In genomic region chr1:100277866-100278265, GRCh38 we compare ENCODE assay signal across 14 cellular contexts. TPM values are rescaled to one million over a fixed set of nuclear protein-coding genes. Genes with fewer than 3 reads are reported as not detected.
DNase-seq lines count a peak whose midpoint lies in the region; ATAC-seq and TF ChIP-seq lines count a peak whose summit lies in the region.
"Had no signal": no experiment of that assay in that cellular context is flagged by ENCODE, and none has a peak within 500 bp of the region (broad histone marks: within the 10 kb centered on the region; RNA-seq: fewer than 3 reads in every experiment).

No MANE protein-coding gene starts in this region.

- H3K27ac ChIP-seq in MM.1S (ENCODE audit: low read length) (no peak overlapping the region), foreskin keratinocyte (no peak overlapping the region), osteoblast (ENCODE audit: low read depth, low read length) (no peak overlapping the region)
- H3K27ac ChIP-seq: neutrophil, skin epidermis had no signal

- DNase-seq in activated CD8-positive, alpha-beta memory T cell treated with anti-CD3 and anti-CD28 coated beads, Interleukin-2, amount 10 ng/mL, durations not matched to agents 7 days and 5 days: no peak
- DNase-seq in activated CD8-positive, alpha-beta memory T cell treated with anti-CD3 and anti-CD28 coated beads for 24 hours: no peak
- DNase-seq in MM.1S (peak; percentile 10), foreskin keratinocyte (no peak), osteoblast (ENCODE audit: insufficient read length, low spot score, missing footprints) (no peak), Right ventricle myocardium inferior (ENCODE audit: missing footprints) (no peak)
- peak; percentile 33 for DNase-seq in activated CD4-positive, alpha-beta T cell treated with anti-CD3 and anti-CD28 coated beads, Interleukin-2, amount 10 ng/mL, durations not matched to agents 7 days and 5 days
- DNase-seq: left ventricle myocardium inferior, NCI-H187, NCI-H82 had no signal

- H2AFZ ChIP-seq in MM.1S (ENCODE audit: low read length) (no peak overlapping the region), osteoblast (ENCODE audit: low read length) (no peak overlapping the region)

- no peaks in the 10 kb centered on the region for H4K20me1 ChIP-seq in MM.1S (ENCODE audit: insufficient read depth, low read length)
- H4K20me1 ChIP-seq in osteoblast (ENCODE audit: insufficient read depth, low read length): peaks cover 4% of the 10 kb centered on the region

- H3K4me1 Mint-ChIP-seq in activated CD8-positive, alpha-beta memory T cell treated with anti-CD3 and anti-CD28 coated beads, Interleukin-2, amount 10 ng/mL, durations not matched to agents 7 days and 5 days: peaks cover 24% of the 10 kb centered on the region
- peaks cover 30% of the 10 kb centered on the region for H3K4me1 Mint-ChIP-seq in activated CD4-positive, alpha-beta T cell treated with anti-CD3 and anti-CD28 coated beads, Interleukin-2, amount 10 ng/mL, durations not matched to agents 7 days and 5 days

- H3K4me2 ChIP-seq in MM.1S (ENCODE audit: low read depth, low read length): no peak overlapping the region
- no peak overlapping the region for H3K4me2 ChIP-seq in osteoblast (ENCODE audit: insufficient read depth, low read length)

- no peaks in the 10 kb centered on the region for H3K9me3 ChIP-seq in MM.1S (replicated peaks; ENCODE audit: insufficient read depth, low read length)
- H3K9me3 ChIP-seq in osteoblast (ENCODE audit: low read depth, low read length): no peaks in the 10 kb centered on the region
- H3K9me3 ChIP-seq: left ventricle myocardium inferior, neutrophil had no signal

- H3K4me3 Mint-ChIP-seq in activated CD8-positive, alpha-beta memory T cell treated with anti-CD3 and anti-CD28 coated beads, Interleukin-2, amount 10 ng/mL, durations not matched to agents 7 days and 5 days: no peak overlapping the region
- H3K4me3 Mint-ChIP-seq in activated CD4-positive, alpha-beta T cell treated with anti-CD3 and anti-CD28 coated beads, Interleukin-2, amount 10 ng/mL, durations not matched to agents 7 days and 5 days: no peak overlapping the region
- H3K4me3 Mint-ChIP-seq: type B pancreatic cell had no signal

- no peak for TF ChIP-seq CTCF in MM.1S (IDR thresholded peaks at IDR 0.05; ENCODE audit: low read length)
- TF ChIP-seq CTCF in foreskin keratinocyte (conservative IDR thresholded peaks at IDR 0.05): peak; percentile 32
- TF ChIP-seq CTCF in osteoblast (IDR thresholded peaks at IDR 0.05; ENCODE audit: extremely low read depth, low read depth, low read length): no peak

- no peak overlapping the region for H3K27ac Mint-ChIP-seq in activated CD8-positive, alpha-beta memory T cell treated with anti-CD3 and anti-CD28 coated beads, Interleukin-2, amount 10 ng/mL, durations not matched to agents 7 days and 5 days
- H3K27ac Mint-ChIP-seq in activated CD4-positive, alpha-beta T cell treated with anti-CD3 and anti-CD28 coated beads, Interleukin-2, amount 10 ng/mL, durations not matched to agents 7 days and 5 days: no peak overlapping the region
- H3K27ac Mint-ChIP-seq: type B pancreatic cell had no signal

- H3K9me3 Mint-ChIP-seq in activated CD8-positive, alpha-beta memory T cell treated with anti-CD3 and anti-CD28 coated beads, Interleukin-2, amount 10 ng/mL, durations not matched to agents 7 days and 5 days (ENCODE audit: low read depth): no peaks in the 10 kb centered on the region
- H3K9me3 Mint-ChIP-seq in activated CD4-positive, alpha-beta T cell treated with anti-CD3 and anti-CD28 coated beads, Interleukin-2, amount 10 ng/mL, durations not matched to agents 7 days and 5 days: no peaks in the 10 kb centered on the region
- H3K9me3 Mint-ChIP-seq: type B pancreatic cell had no signal

- H3K79me2 ChIP-seq in MM.1S (ENCODE audit: low read length) (no peaks in the 10 kb centered on the region; the same call in 1 of the 2 replicates), osteoblast (ENCODE audit: insufficient read depth, low read length) (peaks cover 12% of the 10 kb centered on the region)

- H3K4me3 ChIP-seq in MM.1S (ENCODE audit: low read length) (no peak overlapping the region), osteoblast (ENCODE audit: insufficient read depth, low read length) (no peak overlapping the region)
- H3K4me3 ChIP-seq: left ventricle myocardium inferior, skin epidermis had no signal

- H3K4me1 ChIP-seq in MM.1S (ENCODE audit: low read length) (no peaks in the 10 kb centered on the region), foreskin keratinocyte (no peaks in the 10 kb centered on the region), osteoblast (ENCODE audit: insufficient read depth, low read length) (no peaks in the 10 kb centered on the region)

- H3K36me3 ChIP-seq in MM.1S (replicated peaks; ENCODE audit: insufficient read depth, low read length): no peaks in the 10 kb centered on the region
- peaks cover 70% of the 10 kb centered on the region for H3K36me3 ChIP-seq in osteoblast (ENCODE audit: insufficient read depth, low read length)

- peak; percentile 47 for ATAC-seq in activated CD8-positive, alpha-beta memory T cell treated with anti-CD3 and anti-CD28 coated beads, Interleukin-2, amount 10 ng/mL, durations not matched to agents 7 days and 5 days
- ATAC-seq in foreskin keratinocyte (peak; percentile 39), Right ventricle myocardium inferior (no peak), GM18870 (IDR thresholded peaks at IDR 0.05; ENCODE audit: unreplicated experiment) (no peak)

- POLR2A ChIA-PET in activated CD4-positive, alpha-beta T cell treated with anti-CD3 and anti-CD28 coated beads, Interleukin-2, amount 10 ng/mL, durations not matched to agents 7 days and 5 days (lab: Charles Lee): interaction anchor here (0.6 kb wide), 1 partner anchor 114 kb away, joined by 7 read pairs; no protein-coding TSS in a partner anchor

- no peaks in the 10 kb centered on the region for H3K9me2 ChIP-seq in MM.1S (replicated peaks; ENCODE audit: insufficient read depth, low read length)

- intact Hi-C loops in Right ventricle myocardium inferior (cut with DNase I): no loop called here

- H3K9ac ChIP-seq in MM.1S (ENCODE audit: low read length): no peak overlapping the region

- H3F3A ChIP-seq in MM.1S (ENCODE audit: insufficient read depth, low read length): no peaks in the 10 kb centered on the region

- CTCF ChIA-PET in activated CD8-positive, alpha-beta memory T cell treated with anti-CD3 and anti-CD28 coated beads, Interleukin-2, amount 10 ng/mL, durations not matched to agents 7 days and 5 days (lab: Charles Lee): interaction anchor here (1.1 to 2.3 kb wide), 2 partner anchors 8 to 183 kb away, joined by 3 to 5 read pairs; no protein-coding TSS in a partner anchor
- CTCF ChIA-PET in activated CD4-positive, alpha-beta T cell treated with anti-CD3 and anti-CD28 coated beads, Interleukin-2, amount 10 ng/mL, durations not matched to agents 7 days and 5 days (lab: Charles Lee): no interaction called here

- no peaks in the 10 kb centered on the region for H3K27me3 ChIP-seq in MM.1S (replicated peaks; ENCODE audit: insufficient read depth, low read length)
- no peaks in the 10 kb centered on the region for H3K27me3 ChIP-seq in foreskin keratinocyte
- H3K27me3 ChIP-seq in osteoblast (ENCODE audit: insufficient read depth, low read length): no peaks in the 10 kb centered on the region
- H3K27me3 ChIP-seq: neutrophil had no signal

- H3K36me3 Mint-ChIP-seq in activated CD8-positive, alpha-beta memory T cell treated with anti-CD3 and anti-CD28 coated beads, Interleukin-2, amount 10 ng/mL, durations not matched to agents 7 days and 5 days: peaks cover 72% of the 10 kb centered on the region
- peaks cover 64% of the 10 kb centered on the region for H3K36me3 Mint-ChIP-seq in activated CD4-positive, alpha-beta T cell treated with anti-CD3 and anti-CD28 coated beads, Interleukin-2, amount 10 ng/mL, durations not matched to agents 7 days and 5 days (ENCODE audit: low read depth)

- no peaks in the 10 kb centered on the region for H3K27me3 Mint-ChIP-seq in activated CD8-positive, alpha-beta memory T cell treated with anti-CD3 and anti-CD28 coated beads, Interleukin-2, amount 10 ng/mL, durations not matched to agents 7 days and 5 days
- H3K27me3 Mint-ChIP-seq in activated CD4-positive, alpha-beta T cell treated with anti-CD3 and anti-CD28 coated beads, Interleukin-2, amount 10 ng/mL, durations not matched to agents 7 days and 5 days: no peaks in the 10 kb centered on the region
- H3K27me3 Mint-ChIP-seq: type B pancreatic cell had no signal

RNA-seq across cellular contexts. Expression of gene RTCA, which starts 11.8 kb away (rescaled TPM):
- total RNA-seq in activated CD8-positive, alpha-beta memory T cell treated with anti-CD3 and anti-CD28 coated beads, Interleukin-2, amount 10 ng/mL, durations not matched to agents 7 days and 5 days: 10 to 100 TPM; 67.4 to 67.9 TPM
- total RNA-seq in activated CD4-positive, alpha-beta T cell treated with anti-CD3 and anti-CD28 coated beads, Interleukin-2, amount 10 ng/mL, durations not matched to agents 7 days and 5 days: 10 to 100 TPM; 48.2 to 50.6 TPM
- 36.3 and 40.7 TPM in 2 replicates for total RNA-seq in foreskin keratinocyte
- polyA plus RNA-seq in foreskin keratinocyte: 32.8 and 33.9 TPM in 2 replicates
- total RNA-seq in osteoblast: 31.2 and 38.7 TPM in 2 replicates
- 46.2 TPM for total RNA-seq in Right ventricle myocardium inferior

RNA-seq across cellular contexts. Expression of gene DBT, which starts 28.2 kb away (rescaled TPM):
- total RNA-seq in activated CD8-positive, alpha-beta memory T cell treated with anti-CD3 and anti-CD28 coated beads, Interleukin-2, amount 10 ng/mL, durations not matched to agents 7 days and 5 days: 10 to 100 TPM; 11.2 to 13.2 TPM
- total RNA-seq in activated CD4-positive, alpha-beta T cell treated with anti-CD3 and anti-CD28 coated beads, Interleukin-2, amount 10 ng/mL, durations not matched to agents 7 days and 5 days: 10 to 100 TPM; 10.3 to 10.7 TPM
- total RNA-seq in foreskin keratinocyte (9.6 and 10.5 TPM in 2 replicates), osteoblast (6.9 and 8.0 TPM in 2 replicates), Right ventricle myocardium inferior (30.6 TPM)
- 1.8 and 2.2 TPM in 2 replicates for polyA plus RNA-seq in foreskin keratinocyte

Comparison
In these comparisons a context has a peak if more than half of its experiments do, and no peak if none do; other contexts are left out.
1. ATAC-seq: peak in activated CD8-positive, alpha-beta memory T cell treated with anti-CD3 and anti-CD28 coated beads, Interleukin-2, amount 10 ng/mL, durations not matched to agents 7 days and 5 days (single experiment) and foreskin keratinocyte (single experiment); none in Right ventricle myocardium inferior (single experiment) and GM18870 (single experiment).
2. DNase-seq: peak in MM.1S (single experiment) and activated CD4-positive, alpha-beta T cell treated with anti-CD3 and anti-CD28 coated beads, Interleukin-2, amount 10 ng/mL, durations not matched to agents 7 days and 5 days (single experiment); none in activated CD8-positive, alpha-beta memory T cell treated with anti-CD3 and anti-CD28 coated beads, Interleukin-2, amount 10 ng/mL, durations not matched to agents 7 days and 5 days (single experiment), activated CD8-positive, alpha-beta memory T cell treated with anti-CD3 and anti-CD28 coated beads for 24 hours (single experiment), foreskin keratinocyte (0 of 2), osteoblast (single experiment) and Right ventricle myocardium inferior (single experiment).